In the genomic region with DNA sequence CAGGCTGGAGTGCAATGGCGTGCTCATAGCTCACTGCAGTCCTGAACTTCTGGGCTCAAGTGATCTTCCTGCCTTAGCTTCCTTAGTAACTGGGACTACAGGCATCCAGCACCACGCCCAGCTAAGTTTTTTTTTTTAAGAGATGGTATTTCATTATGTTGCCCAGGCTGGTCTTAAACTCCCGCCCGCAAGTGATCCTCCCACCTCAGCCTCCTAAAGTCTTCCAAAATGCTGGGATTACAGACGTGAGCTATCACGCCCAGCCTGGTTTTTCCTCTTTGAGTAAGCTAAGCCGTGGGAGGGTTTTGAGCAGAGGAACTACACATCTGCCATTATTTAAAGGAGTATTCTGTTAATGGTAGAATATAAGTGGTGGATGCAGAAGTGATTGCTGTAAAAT, we compare ENCODE assay signal across 14 cellular contexts. TPM values are rescaled to one million over a fixed set of nuclear protein-coding genes. Genes with fewer than 3 reads are reported as not detected.
A peak's percentile ranks its signal among the peaks of the same experiment; 100 is the strongest.
DNase-seq lines count a peak whose midpoint lies in the region; ATAC-seq and TF ChIP-seq lines count a peak whose summit lies in the region.
"Had no signal": no experiment of that assay in that cellular context is flagged by ENCODE, and none has a peak within 500 bp of the region (broad histone marks: within the 10 kb centered on the region; RNA-seq: fewer than 3 reads in every experiment).

No MANE protein-coding gene starts in this region.

- no peaks in the 10 kb centered on the region for H3K9me2 ChIP-seq in HCT116 (ENCODE audit: insufficient read depth)

- peak overlapping the region; percentile 26; the same call in 1 of the 2 replicates for H3K4me2 ChIP-seq in HCT116 (ENCODE audit: low read length)

- peaks cover 26% of the 10 kb centered on the region for H3K79me2 ChIP-seq in HCT116 (ENCODE audit: insufficient read depth, low read length)

- TF ChIP-seq POLR2A in HCT116 (IDR thresholded peaks at IDR 0.05; ENCODE audit: borderline replicate concordance, extremely low read depth, insufficient read depth, insufficient read length): no peak

- H4K20me1 ChIP-seq in HCT116 (ENCODE audit: insufficient read depth): no peaks in the 10 kb centered on the region

- intact Hi-C loops in HCT116 (cut with micrococcal nuclease): no loop called here

- RAD21 ChIA-PET in HCT116 (lab: Charles Lee; ENCODE audit: low non-redundant PET in 1 of 2, low total read pairs in 2 of 2, uncharacterized antibody in 2 of 2, unreplicated experiment in 2 of 2): no interaction called here

- BruUV-seq in HCT116 (replicated peaks; lab: Mats Ljungman, UMichigan): no TSS peak

- H3K27me3 ChIP-seq in HCT116 (ENCODE audit: insufficient read depth, low read length) (no peaks in the 10 kb centered on the region), RWPE2 (ENCODE audit: insufficient read depth, poor library complexity, severe bottlenecking) (no peaks in the 10 kb centered on the region)
- H3K27me3 ChIP-seq: BE2C had no signal

- H3K9me3 ChIP-seq in HCT116 (ENCODE audit: control insufficient read depth in 1 of 2, insufficient read depth in 1 of 2, low read depth in 1 of 2, low read length in 2 of 2) (no peaks in the 10 kb centered on the region), RWPE2 (ENCODE audit: severe bottlenecking) (no peaks in the 10 kb centered on the region)
- H3K9me3 ChIP-seq: BE2C had no signal

- H3K4me3 ChIP-seq in HCT116 (replicated peaks in 1 of 2; ENCODE audit: low read depth in 1 of 2, low read length in 2 of 2) (no peak overlapping the region), RWPE2 (ENCODE audit: severe bottlenecking) (no peak overlapping the region), skin epidermis (no peak overlapping the region)
- H3K4me3 ChIP-seq: SK-N-MC had no signal

- TF ChIP-seq CTCF in HCT116 (IDR thresholded peaks at IDR 0.05 in 2 of 3, conservative IDR thresholded peaks at IDR 0.05 in 1 of 3; ENCODE audit: borderline replicate concordance in 1 of 3, insufficient read depth in 1 of 3, low read depth in 2 of 3, low read length in 2 of 3): no peak
- no peak for TF ChIP-seq CTCF in RWPE2 (IDR thresholded peaks at IDR 0.05; ENCODE audit: poor library complexity, severe bottlenecking)

- peaks cover 11 to 51% of the 10 kb centered on the region in 2 experiments for H3K4me1 ChIP-seq in HCT116 (ENCODE audit: control insufficient read depth in 1 of 2, insufficient read depth in 2 of 2, low read length in 2 of 2)
- H3K4me1 ChIP-seq in RWPE2 (ENCODE audit: insufficient read depth, poor library complexity, severe bottlenecking): peaks cover 45% of the 10 kb centered on the region
- H3K4me1 ChIP-seq: BE2C had no signal

- H3K27ac ChIP-seq in HCT116 (ENCODE audit: low read depth, low read length) (no peak overlapping the region), RWPE2 (ENCODE audit: poor library complexity, severe bottlenecking) (peak overlapping the region; percentile 96), epithelial cell of prostate (peak overlapping the region; percentile 98), skin epidermis (peak overlapping the region in 17 of 21 experiments; percentile 2 to 84 (median 58))
- H3K27ac ChIP-seq: SK-N-MC had no signal

- POLR2A ChIA-PET in HCT116 (lab: Charles Lee): no interaction called here

- H3K36me3 ChIP-seq in HCT116 (ENCODE audit: control insufficient read depth in 1 of 2, insufficient read depth in 2 of 2, low read length in 2 of 2): no peaks in the 10 kb centered on the region
- H3K36me3 ChIP-seq in RWPE2 (ENCODE audit: low read depth): no peaks in the 10 kb centered on the region; the same call in 1 of the 2 replicates
- H3K36me3 ChIP-seq: BE2C had no signal

- no peak for TF ChIP-seq RAD21 in HCT116 (IDR thresholded peaks at IDR 0.05; ENCODE audit: low read depth)

- no peak overlapping the region for H2AFZ ChIP-seq in HCT116 (ENCODE audit: low read depth, low read length, poor library complexity, severe bottlenecking)

- ATAC-seq in HCT116 (no peak), RWPE2 (ENCODE audit: low read depth) (peak; percentile 32), GM19351 (IDR thresholded peaks at IDR 0.05; ENCODE audit: unreplicated experiment) (no peak)
- ATAC-seq: natural killer cell treated with Interleukin-12 subunit alpha and Interleukin-12 subunit beta and Interleukin-15 and Interleukin-18, amount 100 ng/mL, for 72 hours had no signal

- no peak for DNase-seq in HCT116 (ENCODE audit: low read depth, low spot score)
- no peak for DNase-seq in RWPE2 (ENCODE audit: low spot score)
- no peak for DNase-seq in epithelial cell of prostate (ENCODE audit: low read depth, low spot score)
- DNase-seq in cerebellar nuclear complex (lab: John Stamatoyannopoulos, UW): no peak
- no peak for DNase-seq in NCI-H774 (lab: John Stamatoyannopoulos, UW)
- DNase-seq in GOT3 (lab: John Stamatoyannopoulos, UW): no peak
- DNase-seq: activated gamma-delta T cell treated with Interleukin-2 at 50 U/mL for 16 hours; BE2C; NCI-H1436; stimulated activated CD4-positive, alpha-beta T cell treated with anti-CD3 and anti-CD28 coated beads, Interleukin-15, amount 100 ng/mL, for 24 hours had no signal

- H3K9ac ChIP-seq in HCT116 (ENCODE audit: low read length): no peak overlapping the region

- CTCF ChIA-PET in HCT116 (lab: Charles Lee): no interaction called here

TF ChIP-seq in HCT116, 20 proteins besides CTCF, POLR2A, EP300 and RAD21:
- TF ChIP-seq EGR1 (IDR thresholded peaks at IDR 0.05; ENCODE audit: low read depth): no peak
- TF ChIP-seq FOSL1 (IDR thresholded peaks at IDR 0.05; ENCODE audit: low read depth): no peak
- no peak for TF ChIP-seq TCF7L2 (IDR thresholded peaks at IDR 0.05; ENCODE audit: borderline replicate concordance, extremely low read depth, insufficient read depth, insufficient read length)
- TF ChIP-seq ATF3 (IDR thresholded peaks at IDR 0.05): no peak
- TF ChIP-seq SP1 (IDR thresholded peaks at IDR 0.05; ENCODE audit: low read depth): no peak
- TF ChIP-seq ZFX (IDR thresholded peaks at IDR 0.05): no peak
- TF ChIP-seq ELF1 (IDR thresholded peaks at IDR 0.05; ENCODE audit: borderline replicate concordance, low read depth): no peak

RNA-seq across cellular contexts. Expression of gene LRRFIP2, which starts 7.4 kb away (rescaled TPM):
- 27.0 TPM for total RNA-seq in HCT116 (2021; ENCODE audit: unreplicated experiment)
- 13.0 and 18.6 TPM in 2 replicates for polyA plus RNA-seq in HCT116 (2012)
